Comparison of ENCODE assay signal across 12 cellular contexts in the genomic region with DNA sequence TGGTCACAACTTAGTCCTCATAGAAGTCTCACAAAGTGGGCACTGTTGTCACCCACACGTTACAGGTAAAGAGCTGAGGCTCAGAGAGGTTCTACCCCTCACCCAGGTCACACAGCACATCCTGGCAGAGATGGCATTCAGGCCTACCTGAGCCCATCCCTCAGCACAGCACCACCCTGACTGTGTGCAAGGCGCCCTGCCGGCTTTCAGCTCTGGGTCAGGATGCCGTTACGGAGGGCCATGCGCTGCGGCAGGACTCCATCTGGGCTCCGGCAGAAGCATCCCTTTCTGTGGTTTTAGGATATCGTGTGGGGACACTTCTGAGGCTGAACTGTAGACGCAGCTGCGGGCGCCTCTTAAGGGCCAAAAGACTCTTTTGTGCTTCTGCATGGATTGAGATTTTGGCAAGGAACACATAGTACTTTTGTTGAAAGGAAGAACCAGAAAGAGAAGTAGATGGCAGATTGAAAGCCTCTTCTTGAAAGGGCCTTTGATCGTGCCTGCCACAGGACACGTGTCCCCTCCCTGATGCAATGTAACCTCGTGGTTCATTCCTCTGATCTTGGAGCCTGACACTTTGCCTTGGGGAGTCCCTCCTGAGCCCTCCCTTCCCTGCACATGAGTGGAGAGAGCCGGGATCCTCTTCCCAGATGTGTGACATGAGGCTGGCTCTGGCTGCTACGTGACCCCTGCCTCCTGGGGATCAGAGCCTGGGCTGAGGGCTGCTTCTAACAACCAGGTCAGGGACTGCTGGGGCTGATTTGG. TPM values are rescaled to one million over a fixed set of nuclear protein-coding genes. Genes with fewer than 3 reads are reported as not detected.
DNase-seq lines count a peak whose midpoint lies in the region; ATAC-seq and TF ChIP-seq lines count a peak whose summit lies in the region.
"Had no signal": no experiment of that assay in that cellular context is flagged by ENCODE, and none has a peak within 500 bp of the region (broad histone marks: within the 10 kb centered on the region; RNA-seq: fewer than 3 reads in every experiment).

No MANE protein-coding gene starts in this region.

- peak overlapping the region; percentile 94 for H3K27ac Mint-ChIP-seq in activated naive CD8-positive, alpha-beta T cell treated with anti-CD3 and anti-CD28 coated beads, Interleukin-2, amount 10 ng/mL, durations not matched to agents 7 days and 5 days

- TF ChIP-seq CTCF in HL-60 (IDR thresholded peaks at IDR 0.05; ENCODE audit: insufficient read depth, low read length) (no peak), GM20000 (IDR thresholded peaks at IDR 0.05; ENCODE audit: extremely low read depth, missing control alignments) (no peak)

- H3K27ac ChIP-seq in HL-60 (replicated peaks) = peak overlapping the region; percentile 88
- H3K27ac ChIP-seq: upper lobe of right lung had no signal

- peaks cover 62% of the 10 kb centered on the region for H3K4me1 Mint-ChIP-seq in activated naive CD8-positive, alpha-beta T cell treated with anti-CD3 and anti-CD28 coated beads, Interleukin-2, amount 10 ng/mL, durations not matched to agents 7 days and 5 days

- H3K27me3 ChIP-seq in HL-60 (ENCODE audit: insufficient read depth, poor library complexity, severe bottlenecking) = no peaks in the 10 kb centered on the region
- H3K27me3 ChIP-seq: upper lobe of right lung had no signal

- H3K27me3 Mint-ChIP-seq in activated naive CD8-positive, alpha-beta T cell treated with anti-CD3 and anti-CD28 coated beads, Interleukin-2, amount 10 ng/mL, durations not matched to agents 7 days and 5 days = no peaks in the 10 kb centered on the region

- peaks cover 44% of the 10 kb centered on the region for H3K36me3 Mint-ChIP-seq in activated naive CD8-positive, alpha-beta T cell treated with anti-CD3 and anti-CD28 coated beads, Interleukin-2, amount 10 ng/mL, durations not matched to agents 7 days and 5 days

- DNase-seq in HL-60 (ENCODE audit: low read depth in 1 of 2, low spot score in 1 of 2) (peak; percentile 72 to 81), sciatic nerve (ENCODE audit: low spot score) (no peak), GM20000 (ENCODE audit: low spot score) (no peak), AG20443 (ENCODE audit: low spot score) (no peak)
- DNase-seq in activated CD4-positive, alpha-beta T cell treated with anti-CD3 and anti-CD28 coated beads for 48 hours = peak; percentile 58
- DNase-seq in activated naive CD8-positive, alpha-beta T cell treated with anti-CD3 and anti-CD28 coated beads, Interleukin-2, amount 10 ng/mL, durations not matched to agents 7 days and 5 days = peak; percentile 63
- DNase-seq in NK-92 treated with Interleukin-12 subunit alpha and Interleukin-12 subunit beta, amount 100 ng/mL, for 24 hours (lab: John Stamatoyannopoulos, UW) = no peak
- DNase-seq: left cardiac atrium, NCI-H526 treated with DMSO at 0.1 percent for 48 hours, SK-N-SH, upper lobe of right lung had no signal

- H3K9me3 Mint-ChIP-seq in activated naive CD8-positive, alpha-beta T cell treated with anti-CD3 and anti-CD28 coated beads, Interleukin-2, amount 10 ng/mL, durations not matched to agents 7 days and 5 days = no peaks in the 10 kb centered on the region

- H3K4me3 ChIP-seq in HL-60 (replicated peaks; ENCODE audit: insufficient read depth, low read length) = no peak overlapping the region
- H3K4me3 ChIP-seq: GM12878, upper lobe of right lung had no signal

- POLR2A ChIA-PET in activated naive CD8-positive, alpha-beta T cell treated with anti-CD3 and anti-CD28 coated beads, Interleukin-2, amount 10 ng/mL, durations not matched to agents 7 days and 5 days (lab: Charles Lee) = interaction anchor here (0.7 to 12.4 kb wide), 6 partner anchors 12 to 187 kb away, joined by 3 to 173 read pairs (median 6); partner anchors contain the start of genes C9orf78, TOR1A and USP20

- peak; percentile 8 for ATAC-seq in activated naive CD8-positive, alpha-beta T cell treated with anti-CD3 and anti-CD28 coated beads, Interleukin-2, amount 10 ng/mL, durations not matched to agents 7 days and 5 days (ENCODE audit: low read depth)
- peak; percentile 59 for ATAC-seq in sciatic nerve
- ATAC-seq: GM12878, upper lobe of right lung had no signal

- intact Hi-C loops in sciatic nerve (cut with DNase I) = no loop called here

- peak overlapping the region; percentile 71 for H3K4me3 Mint-ChIP-seq in activated naive CD8-positive, alpha-beta T cell treated with anti-CD3 and anti-CD28 coated beads, Interleukin-2, amount 10 ng/mL, durations not matched to agents 7 days and 5 days

RNA-seq across cellular contexts. Expression of gene USP20, which starts 31.3 kb away (rescaled TPM):
- 100 to 1,000 TPM; 107 to 111 TPM for total RNA-seq in activated naive CD8-positive, alpha-beta T cell treated with anti-CD3 and anti-CD28 coated beads, Interleukin-2, amount 10 ng/mL, durations not matched to agents 7 days and 5 days
- total RNA-seq in sciatic nerve = 28.7 TPM

RNA-seq across cellular contexts. Expression of gene C9orf78, which starts 31.5 kb away (rescaled TPM):
- 10 to 100 TPM; 71.4 to 73.4 TPM for total RNA-seq in activated naive CD8-positive, alpha-beta T cell treated with anti-CD3 and anti-CD28 coated beads, Interleukin-2, amount 10 ng/mL, durations not matched to agents 7 days and 5 days
- 38.6 TPM for total RNA-seq in sciatic nerve

RNA-seq across cellular contexts. Expression of gene TOR1A, which starts 42.6 kb away (rescaled TPM):
- 10 to 100 TPM; 46.6 to 47.2 TPM for total RNA-seq in activated naive CD8-positive, alpha-beta T cell treated with anti-CD3 and anti-CD28 coated beads, Interleukin-2, amount 10 ng/mL, durations not matched to agents 7 days and 5 days
- 24.6 TPM for total RNA-seq in sciatic nerve

Comparison
In these comparisons a context has a peak if more than half of its experiments do, and no peak if none do; other contexts are left out.
1. DNase-seq: peak in HL-60 (2 of 2), activated CD4-positive, alpha-beta T cell treated with anti-CD3 and anti-CD28 coated beads for 48 hours (single experiment) and activated naive CD8-positive, alpha-beta T cell treated with anti-CD3 and anti-CD28 coated beads, Interleukin-2, amount 10 ng/mL, durations not matched to agents 7 days and 5 days (single experiment); none in sciatic nerve (single experiment), GM20000 (single experiment), NK-92 treated with Interleukin-12 subunit alpha and Interleukin-12 subunit beta, amount 100 ng/mL, for 24 hours (single experiment) and AG20443 (single experiment).